In genomic region chr10:61904711-61905445, GRCh38 we compare ENCODE assay signal across 8 cellular contexts. TPM values are rescaled to one million over a fixed set of nuclear protein-coding genes. Genes with fewer than 3 reads are reported as not detected.
DNase-seq lines count a peak whose midpoint lies in the region; ATAC-seq and TF ChIP-seq lines count a peak whose summit lies in the region.

No MANE protein-coding gene starts in this region.

- DNase-seq in BJ (ENCODE audit: low read depth) (no peak), NOMO-1 treated with DMSO at 0.1 percent for 48 hours (lab: John Stamatoyannopoulos, UW; ENCODE audit: unreplicated experiment) (peak; percentile 67), right cardiac atrium (no peak)
- peak; percentile 88 for DNase-seq in activated naive CD4-positive, alpha-beta T cell treated with anti-CD3 and anti-CD28 coated beads for 36 hours

- 38% methylated on average over 5 of the region's 5 CpGs for WGBS in right cardiac atrium

- H3K36me3 ChIP-seq in BJ (ENCODE audit: control insufficient read depth, insufficient read depth, low read length): no peaks in the 10 kb centered on the region; the same call in none of the 2 replicates

- no peaks in the 10 kb centered on the region for H3K27me3 Mint-ChIP-seq in activated naive CD4-positive, alpha-beta T cell treated with anti-CD3 and anti-CD28 coated beads for 36 hours (ENCODE audit: low read depth)

- intact Hi-C loops in activated naive CD4-positive, alpha-beta T cell treated with anti-CD3 and anti-CD28 coated beads for 36 hours (cut with micrococcal nuclease): loop anchor here (1.0 to 10.0 kb wide), 14 partner anchors 38 to 1998 kb away; partner anchors contain the start of genes CCDC6 and EGR2
- intact Hi-C loops in right cardiac atrium (cut with DNase I): loop anchor here (5.0 to 10.0 kb wide), 6 partner anchors 90 to 342 kb away; no protein-coding TSS in a partner anchor

- peak overlapping the region; percentile 98 for H3K27ac Mint-ChIP-seq in activated naive CD4-positive, alpha-beta T cell treated with anti-CD3 and anti-CD28 coated beads for 36 hours

- no peaks in the 10 kb centered on the region for H3K4me1 ChIP-seq in right cardiac atrium (ENCODE audit: control insufficient read depth, insufficient read depth, low read length)

- peak overlapping the region; percentile 57 for H3K4me3 ChIP-seq in BJ (ENCODE audit: low read depth, low read length)
- H3K4me3 ChIP-seq in right cardiac atrium (ENCODE audit: low read length): peak overlapping the region; percentile 84
- peak overlapping the region; percentile 10 to 85 (median 73) for H3K4me3 ChIP-seq in skin epidermis

- peak; percentile 38 for ATAC-seq in GM18858 (IDR thresholded peaks at IDR 0.05; ENCODE audit: unreplicated experiment)
- peak; percentile 33 for ATAC-seq in HG03045 (IDR thresholded peaks at IDR 0.05; ENCODE audit: unreplicated experiment)
- ATAC-seq in right cardiac atrium: no peak
- ATAC-seq in GM18519 (IDR thresholded peaks at IDR 0.05; ENCODE audit: low FRiP score, unreplicated experiment): no peak

- peaks cover 64% of the 10 kb centered on the region for H3K36me3 Mint-ChIP-seq in activated naive CD4-positive, alpha-beta T cell treated with anti-CD3 and anti-CD28 coated beads for 36 hours (ENCODE audit: low read depth)

- H3K27me3 ChIP-seq in BJ (ENCODE audit: control insufficient read depth, insufficient read depth, low read length): no peaks in the 10 kb centered on the region
- no peaks in the 10 kb centered on the region for H3K27me3 ChIP-seq in right cardiac atrium (ENCODE audit: control insufficient read depth, insufficient read depth)

- H3K4me1 Mint-ChIP-seq in activated naive CD4-positive, alpha-beta T cell treated with anti-CD3 and anti-CD28 coated beads for 36 hours (ENCODE audit: low read depth): peaks cover 39% of the 10 kb centered on the region

- H3K27ac ChIP-seq in right cardiac atrium (ENCODE audit: low read length) (no peak overlapping the region), skin epidermis (peak overlapping the region in 19 of 21 experiments; percentile 27 to 100 (median 97))

- CTCF ChIA-PET in BJ (lab: Yijun Ruan, JAX): interaction anchor here (0.6 to 2.2 kb wide), 4 partner anchors 12 to 339 kb away, joined by 3 to 8 read pairs (median 3); no protein-coding TSS in a partner anchor
- CTCF ChIA-PET in activated naive CD4-positive, alpha-beta T cell treated with anti-CD3 and anti-CD28 coated beads for 36 hours (lab: Charles Lee): interaction anchor here (0.6 to 6.0 kb wide), 10 partner anchors 8 to 340 kb away, joined by 3 to 33 read pairs (median 4); no protein-coding TSS in a partner anchor

- peak; percentile 41 for TF ChIP-seq CTCF in BJ (IDR thresholded peaks at IDR 0.05; ENCODE audit: insufficient read depth, low read depth, low read length)

- peak overlapping the region; percentile 99 for H3K4me3 Mint-ChIP-seq in activated naive CD4-positive, alpha-beta T cell treated with anti-CD3 and anti-CD28 coated beads for 36 hours

- POLR2A ChIA-PET in BJ (lab: Charles Lee): interaction anchor here (0.6 to 0.9 kb wide), 2 partner anchors 67 to 197 kb away, joined by 3 to 9 read pairs; no protein-coding TSS in a partner anchor

- no peaks in the 10 kb centered on the region for H3K9me3 ChIP-seq in right cardiac atrium (ENCODE audit: control insufficient read depth, low read length)

- no peaks in the 10 kb centered on the region for H3K9me3 Mint-ChIP-seq in activated naive CD4-positive, alpha-beta T cell treated with anti-CD3 and anti-CD28 coated beads for 36 hours

RNA-seq across cellular contexts. Expression of gene ARID5B, which starts 3.4 kb away (rescaled TPM):
- polyA plus RNA-seq in BJ (2011; rRNA removed) (73.8 and 74.5 TPM in 2 replicates), right cardiac atrium (13.7 TPM)
- 175 and 186 TPM in 2 replicates for polyA minus RNA-seq in BJ (2011; rRNA and poly(A)+ RNA removed)
- total RNA-seq in activated naive CD4-positive, alpha-beta T cell treated with anti-CD3 and anti-CD28 coated beads for 36 hours: 10 to 100 TPM; 86.3 to 87.1 TPM
- 10 to 100 TPM; 16.9 to 31.8 (median 20.1) TPM for total RNA-seq in right cardiac atrium

Comparison
In these comparisons a context has a peak if more than half of its experiments do, and no peak if none do; other contexts are left out.
1. DNase-seq: peak in NOMO-1 treated with DMSO at 0.1 percent for 48 hours (single experiment) and activated naive CD4-positive, alpha-beta T cell treated with anti-CD3 and anti-CD28 coated beads for 36 hours (single experiment); none in BJ (single experiment) and right cardiac atrium (0 of 3).
2. ATAC-seq: peak in GM18858 (single experiment) and HG03045 (single experiment); none in right cardiac atrium (0 of 2) and GM18519 (single experiment).
3. Peak in every context shown above with its lines, with median percentiles within 50 percentile points of each other: H3K4me3 ChIP-seq.